11 cellular contexts compared by ENCODE assay signal in genomic region chr22:39690901-39691620, GRCh38.
DNase-seq lines count a peak whose midpoint lies in the region; ATAC-seq and TF ChIP-seq lines count a peak whose summit lies in the region.
"Had no signal": no experiment of that assay in that cellular context is flagged by ENCODE, and none has a peak within 500 bp of the region (broad histone marks: within the 10 kb centered on the region; RNA-seq: fewer than 3 reads in every experiment).

No MANE protein-coding gene starts in this region.

- no peaks in the 10 kb centered on the region for H3K9me3 ChIP-seq in T-helper 17 cell (ENCODE audit: control insufficient read depth, low read length, poor library complexity, severe bottlenecking)
- H3K9me3 ChIP-seq: stomach had no signal

- H3K36me3 Mint-ChIP-seq in activated CD4-positive, alpha-beta T cell treated with anti-CD3 and anti-CD28 coated beads, Interleukin-2, amount 10 ng/mL, durations not matched to agents 24 days and 14 days (ENCODE audit: low read depth) = no peaks in the 10 kb centered on the region
- H3K36me3 Mint-ChIP-seq in activated T-cell treated with anti-CD3 and anti-CD28 coated beads, Interleukin-2, amount 50 U/mL, for 4 hours (ENCODE audit: insufficient read depth) = no peaks in the 10 kb centered on the region
- no peaks in the 10 kb centered on the region for H3K36me3 Mint-ChIP-seq in mesothelial cell of epicardium
- H3K36me3 Mint-ChIP-seq in stimulated activated naive B cell treated with anti-CD40 and anti-IgM and Interleukin-4, amounts not matched to agents 10 μg/mL and 1 μg/mL and 100 μg/mL, for 72 hours = peaks cover 0 to 2% of the 10 kb centered on the region in 2 donors
- H3K36me3 Mint-ChIP-seq in activated T-helper 1 cell treated with anti-CD3 and anti-CD28 coated beads, Interleukin-12 subunit alpha, Interleukin-12 subunit beta, Interleukin-2, Interleukin-4 antibody, amounts not matched to agents 30 ng/mL and 10 ng/mL and 1 ng/mL, durations not matched to agents 14 hours and 24 hours and 36 hours (ENCODE audit: low read depth) = no peaks in the 10 kb centered on the region
- peaks cover 4% of the 10 kb centered on the region for H3K36me3 Mint-ChIP-seq in T-helper 17 cell (ENCODE audit: low read depth)

- peak; percentile 62 to 67 for ATAC-seq in activated T-cell treated with anti-CD3 and anti-CD28 coated beads, Interleukin-2, amount 50 U/mL, for 4 hours
- ATAC-seq in stimulated activated naive B cell treated with anti-CD40 and anti-IgM and Interleukin-4, amounts not matched to agents 10 μg/mL and 1 μg/mL and 100 μg/mL, for 72 hours (replicated peaks) = peak; percentile 60 to 67
- ATAC-seq in T-helper 17 cell = no peak
- ATAC-seq: esophagus mucosa, left cardiac atrium had no signal

- intact Hi-C loops in activated CD4-positive, alpha-beta T cell treated with anti-CD3 and anti-CD28 coated beads, Interleukin-2, amount 10 ng/mL, durations not matched to agents 24 days and 14 days (cut with micrococcal nuclease) = no loop called here
- intact Hi-C loops in activated T-helper 1 cell treated with anti-CD3 and anti-CD28 coated beads, Interleukin-12 subunit alpha, Interleukin-12 subunit beta, Interleukin-2, Interleukin-4 antibody, amounts not matched to agents 30 ng/mL and 10 ng/mL and 1 ng/mL, durations not matched to agents 14 hours and 24 hours and 36 hours (cut with micrococcal nuclease) = no loop called here

- no peak overlapping the region for H3K4me3 Mint-ChIP-seq in activated CD4-positive, alpha-beta T cell treated with anti-CD3 and anti-CD28 coated beads, Interleukin-2, amount 10 ng/mL, durations not matched to agents 24 days and 14 days
- no peak overlapping the region for H3K4me3 Mint-ChIP-seq in activated T-cell treated with anti-CD3 and anti-CD28 coated beads, Interleukin-2, amount 50 U/mL, for 4 hours
- H3K4me3 Mint-ChIP-seq in mesothelial cell of epicardium (no peak overlapping the region), T-helper 17 cell (no peak overlapping the region)
- peak overlapping the region in 1 of 2 donors; percentile 38 for H3K4me3 Mint-ChIP-seq in stimulated activated naive B cell treated with anti-CD40 and anti-IgM and Interleukin-4, amounts not matched to agents 10 μg/mL and 1 μg/mL and 100 μg/mL, for 72 hours
- no peak overlapping the region for H3K4me3 Mint-ChIP-seq in activated T-helper 1 cell treated with anti-CD3 and anti-CD28 coated beads, Interleukin-12 subunit alpha, Interleukin-12 subunit beta, Interleukin-2, Interleukin-4 antibody, amounts not matched to agents 30 ng/mL and 10 ng/mL and 1 ng/mL, durations not matched to agents 14 hours and 24 hours and 36 hours

- H3K27ac Mint-ChIP-seq in activated CD4-positive, alpha-beta T cell treated with anti-CD3 and anti-CD28 coated beads, Interleukin-2, amount 10 ng/mL, durations not matched to agents 24 days and 14 days = no peak overlapping the region
- H3K27ac Mint-ChIP-seq in mesothelial cell of epicardium (peak overlapping the region; percentile 47), T-helper 17 cell (no peak overlapping the region)
- H3K27ac Mint-ChIP-seq in stimulated activated naive B cell treated with anti-CD40 and anti-IgM and Interleukin-4, amounts not matched to agents 10 μg/mL and 1 μg/mL and 100 μg/mL, for 72 hours = no peak overlapping the region
- H3K27ac Mint-ChIP-seq in activated T-helper 1 cell treated with anti-CD3 and anti-CD28 coated beads, Interleukin-12 subunit alpha, Interleukin-12 subunit beta, Interleukin-2, Interleukin-4 antibody, amounts not matched to agents 30 ng/mL and 10 ng/mL and 1 ng/mL, durations not matched to agents 14 hours and 24 hours and 36 hours = no peak overlapping the region

- peaks cover 40% of the 10 kb centered on the region for H3K27me3 Mint-ChIP-seq in activated CD4-positive, alpha-beta T cell treated with anti-CD3 and anti-CD28 coated beads, Interleukin-2, amount 10 ng/mL, durations not matched to agents 24 days and 14 days
- peaks cover 16% of the 10 kb centered on the region for H3K27me3 Mint-ChIP-seq in activated T-cell treated with anti-CD3 and anti-CD28 coated beads, Interleukin-2, amount 50 U/mL, for 4 hours (ENCODE audit: low read depth)
- H3K27me3 Mint-ChIP-seq in mesothelial cell of epicardium (ENCODE audit: low read depth) = peaks cover 39% of the 10 kb centered on the region
- peaks cover 69 to 90% of the 10 kb centered on the region in 2 donors for H3K27me3 Mint-ChIP-seq in stimulated activated naive B cell treated with anti-CD40 and anti-IgM and Interleukin-4, amounts not matched to agents 10 μg/mL and 1 μg/mL and 100 μg/mL, for 72 hours
- H3K27me3 Mint-ChIP-seq in activated T-helper 1 cell treated with anti-CD3 and anti-CD28 coated beads, Interleukin-12 subunit alpha, Interleukin-12 subunit beta, Interleukin-2, Interleukin-4 antibody, amounts not matched to agents 30 ng/mL and 10 ng/mL and 1 ng/mL, durations not matched to agents 14 hours and 24 hours and 36 hours (ENCODE audit: insufficient read depth) = peaks cover 30% of the 10 kb centered on the region
- peaks cover 23% of the 10 kb centered on the region for H3K27me3 Mint-ChIP-seq in T-helper 17 cell

- peaks cover 6% of the 10 kb centered on the region for H3K4me1 Mint-ChIP-seq in activated CD4-positive, alpha-beta T cell treated with anti-CD3 and anti-CD28 coated beads, Interleukin-2, amount 10 ng/mL, durations not matched to agents 24 days and 14 days
- peaks cover 4% of the 10 kb centered on the region for H3K4me1 Mint-ChIP-seq in activated T-cell treated with anti-CD3 and anti-CD28 coated beads, Interleukin-2, amount 50 U/mL, for 4 hours (ENCODE audit: low read depth)
- H3K4me1 Mint-ChIP-seq in mesothelial cell of epicardium (peaks cover 18% of the 10 kb centered on the region), T-helper 17 cell (peaks cover 17% of the 10 kb centered on the region)
- H3K4me1 Mint-ChIP-seq in stimulated activated naive B cell treated with anti-CD40 and anti-IgM and Interleukin-4, amounts not matched to agents 10 μg/mL and 1 μg/mL and 100 μg/mL, for 72 hours = peaks cover 6 to 7% of the 10 kb centered on the region in 2 donors
- no peaks in the 10 kb centered on the region for H3K4me1 Mint-ChIP-seq in activated T-helper 1 cell treated with anti-CD3 and anti-CD28 coated beads, Interleukin-12 subunit alpha, Interleukin-12 subunit beta, Interleukin-2, Interleukin-4 antibody, amounts not matched to agents 30 ng/mL and 10 ng/mL and 1 ng/mL, durations not matched to agents 14 hours and 24 hours and 36 hours (ENCODE audit: low read depth)

- DNase-seq in activated CD4-positive, alpha-beta T cell treated with anti-CD3 and anti-CD28 coated beads for 4 hours = peak; percentile 27 to 35
- no peak for DNase-seq in activated CD4-positive, alpha-beta T cell treated with anti-CD3 and anti-CD28 coated beads, Interleukin-2, amount 10 ng/mL, durations not matched to agents 24 days and 14 days
- peak; percentile 26 for DNase-seq in activated T-cell treated with anti-CD3 and anti-CD28 coated beads, Interleukin-2, amount 50 U/mL, for 4 hours
- DNase-seq in mesothelial cell of epicardium (ENCODE audit: low spot score in 2 of 2, unreplicated experiment in 2 of 2) (no peak), T-helper 17 cell (no peak), NCI-H510A treated with DMSO at 0.1 percent for 48 hours (lab: John Stamatoyannopoulos, UW) (no peak)
- no peak for DNase-seq in stimulated activated naive B cell treated with anti-CD40 and anti-IgM and Interleukin-4, amounts not matched to agents 10 μg/mL and 1 μg/mL and 100 μg/mL, for 72 hours
- no peak for DNase-seq in activated T-helper 1 cell treated with anti-CD3 and anti-CD28 coated beads, Interleukin-12 subunit alpha, Interleukin-12 subunit beta, Interleukin-2, Interleukin-4 antibody, amounts not matched to agents 30 ng/mL and 10 ng/mL and 1 ng/mL, durations not matched to agents 14 hours and 24 hours and 36 hours (ENCODE audit: low spot score)
- DNase-seq: left cardiac atrium, stomach had no signal

- TF ChIP-seq CTCF in mesothelial cell of epicardium (IDR thresholded peaks at IDR 0.05; ENCODE audit: unreplicated experiment) = no peak

- H3K9me3 Mint-ChIP-seq in activated CD4-positive, alpha-beta T cell treated with anti-CD3 and anti-CD28 coated beads, Interleukin-2, amount 10 ng/mL, durations not matched to agents 24 days and 14 days = no peaks in the 10 kb centered on the region
- H3K9me3 Mint-ChIP-seq in activated T-cell treated with anti-CD3 and anti-CD28 coated beads, Interleukin-2, amount 50 U/mL, for 4 hours = no peaks in the 10 kb centered on the region
- no peaks in the 10 kb centered on the region for H3K9me3 Mint-ChIP-seq in mesothelial cell of epicardium
- no peaks in the 10 kb centered on the region for H3K9me3 Mint-ChIP-seq in stimulated activated naive B cell treated with anti-CD40 and anti-IgM and Interleukin-4, amounts not matched to agents 10 μg/mL and 1 μg/mL and 100 μg/mL, for 72 hours
- H3K9me3 Mint-ChIP-seq in activated T-helper 1 cell treated with anti-CD3 and anti-CD28 coated beads, Interleukin-12 subunit alpha, Interleukin-12 subunit beta, Interleukin-2, Interleukin-4 antibody, amounts not matched to agents 30 ng/mL and 10 ng/mL and 1 ng/mL, durations not matched to agents 14 hours and 24 hours and 36 hours = no peaks in the 10 kb centered on the region

Comparison
In these comparisons a context has a peak if more than half of its experiments do, and no peak if none do; other contexts are left out.
1. DNase-seq: peak in activated CD4-positive, alpha-beta T cell treated with anti-CD3 and anti-CD28 coated beads for 4 hours (2 of 2) and activated T-cell treated with anti-CD3 and anti-CD28 coated beads, Interleukin-2, amount 50 U/mL, for 4 hours (single experiment); none in activated CD4-positive, alpha-beta T cell treated with anti-CD3 and anti-CD28 coated beads, Interleukin-2, amount 10 ng/mL, durations not matched to agents 24 days and 14 days (single experiment), mesothelial cell of epicardium (0 of 2), stimulated activated naive B cell treated with anti-CD40 and anti-IgM and Interleukin-4, amounts not matched to agents 10 μg/mL and 1 μg/mL and 100 μg/mL, for 72 hours (single experiment), activated T-helper 1 cell treated with anti-CD3 and anti-CD28 coated beads, Interleukin-12 subunit alpha, Interleukin-12 subunit beta, Interleukin-2, Interleukin-4 antibody, amounts not matched to agents 30 ng/mL and 10 ng/mL and 1 ng/mL, durations not matched to agents 14 hours and 24 hours and 36 hours (single experiment), T-helper 17 cell (0 of 3) and NCI-H510A treated with DMSO at 0.1 percent for 48 hours (single experiment).